In the genomic region with DNA sequence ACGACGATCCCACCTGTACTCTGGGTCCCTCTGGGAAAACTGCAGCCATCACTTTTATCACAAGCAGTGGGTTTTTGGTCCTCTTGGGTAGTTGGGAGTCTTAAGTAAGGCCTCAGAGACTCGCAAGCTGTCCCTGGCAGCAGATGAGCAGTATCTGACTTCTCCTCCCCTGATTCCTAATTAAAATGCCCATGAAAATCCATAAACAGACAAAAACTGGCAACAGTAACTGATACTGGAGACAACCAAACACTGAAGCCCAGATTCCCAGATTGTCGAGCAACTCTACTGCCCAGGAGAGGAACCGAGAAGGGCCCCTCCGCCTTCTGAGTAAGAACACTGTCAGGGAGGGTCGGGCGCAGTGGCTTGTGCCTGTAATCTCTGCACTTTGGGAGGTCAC, we compare ENCODE assay signal across 26 cellular contexts.
"Had no signal": no experiment of that assay in that cellular context is flagged by ENCODE, and none has a peak within 500 bp of the region (broad histone marks: within the 10 kb centered on the region; RNA-seq: fewer than 3 reads in every experiment).

No MANE protein-coding gene starts in this region.

- H3K36me3 Mint-ChIP-seq: natural killer cell; stimulated activated effector memory CD8-positive, alpha-beta T cell treated with anti-CD3 and anti-CD28 coated beads, Interleukin-12 subunit alpha, Interleukin-12 subunit beta, amount 100 ng/mL, for 72 hours; stimulated activated naive B cell treated with anti-CD40 and anti-IgM and Interleukin-4, amounts not matched to agents 10 μg/mL and 1 μg/mL and 100 μg/mL, for 72 hours had no signal

- H3K27me3 Mint-ChIP-seq: naive thymus-derived CD4-positive, alpha-beta T cell; progenitor cell of endocrine pancreas; stimulated activated naive B cell treated with anti-CD40 and anti-IgM and Interleukin-4, amounts not matched to agents 10 μg/mL and 1 μg/mL and 100 μg/mL, for 72 hours; stimulated activated naive CD8-positive, alpha-beta T cell treated with anti-CD3 and anti-CD28 coated beads, Interleukin-15, Interleukin-2, amounts not matched to agents 100 ng/mL and 50 ng/mL, for 24 hours had no signal

- H3K4me3 Mint-ChIP-seq: naive thymus-derived CD4-positive, alpha-beta T cell; natural killer cell; nephron; neural crest cell; stimulated activated effector memory CD8-positive, alpha-beta T cell treated with anti-CD3 and anti-CD28 coated beads, Interleukin-12 subunit alpha, Interleukin-12 subunit beta, amount 100 ng/mL, for 72 hours; stimulated activated naive B cell treated with anti-CD40 and anti-IgM and Interleukin-4, amounts not matched to agents 10 μg/mL and 1 μg/mL and 100 μg/mL, for 72 hours; stimulated activated naive CD8-positive, alpha-beta T cell treated with anti-CD3 and anti-CD28 coated beads, Interleukin-15, Interleukin-2, amounts not matched to agents 100 ng/mL and 50 ng/mL, for 24 hours had no signal

- H3K4me1 Mint-ChIP-seq: naive thymus-derived CD4-positive, alpha-beta T cell; natural killer cell; nephron; stimulated activated effector memory CD8-positive, alpha-beta T cell treated with anti-CD3 and anti-CD28 coated beads, Interleukin-12 subunit alpha, Interleukin-12 subunit beta, amount 100 ng/mL, for 72 hours had no signal

- H3K27ac Mint-ChIP-seq: natural killer cell; nephron; progenitor cell of endocrine pancreas; stimulated activated effector memory CD8-positive, alpha-beta T cell treated with anti-CD3 and anti-CD28 coated beads, Interleukin-12 subunit alpha, Interleukin-12 subunit beta, amount 100 ng/mL, for 72 hours; stimulated activated naive B cell treated with anti-CD40 and anti-IgM and Interleukin-4, amounts not matched to agents 10 μg/mL and 1 μg/mL and 100 μg/mL, for 72 hours; stimulated activated naive CD8-positive, alpha-beta T cell treated with anti-CD3 and anti-CD28 coated beads, Interleukin-15, Interleukin-2, amounts not matched to agents 100 ng/mL and 50 ng/mL, for 24 hours had no signal

- DNase-seq: naive thymus-derived CD4-positive, alpha-beta T cell; natural killer cell; ovary; posterior cingulate gyrus; psoas muscle; retina; right cardiac atrium; right lobe of liver; sigmoid colon; small intestine; stimulated activated CD4-positive, alpha-beta T cell treated with anti-CD3 and anti-CD28 coated beads, Interleukin-15, amount 100 ng/mL, for 24 hours; stimulated activated CD4-positive, alpha-beta T cell treated with anti-CD3 and anti-CD28 coated beads, Interleukin-2, amount 100 ng/mL, for 24 hours; stimulated activated CD4-positive, alpha-beta T cell treated with anti-CD3 and anti-CD28 coated beads, Interleukin-2, amount 100 ng/mL, for 48 hours; stimulated activated CD4-positive, alpha-beta T cell treated with anti-CD3 and anti-CD28 coated beads, Interleukin-4, amount 100 ng/mL, for 24 hours; stimulated activated naive B cell treated with anti-CD40 and anti-IgM and Interleukin-4, amounts not matched to agents 10 μg/mL and 1 μg/mL and 100 μg/mL, for 72 hours; stimulated activated naive CD4-positive, alpha-beta T cell treated with Interleukin-2 at 50 U/mL for 16 hours; stomach; thyroid gland; trophoblast cell; upper lobe of right lung; uterus had no signal

- H3K9me3 Mint-ChIP-seq: stimulated activated naive CD8-positive, alpha-beta T cell treated with anti-CD3 and anti-CD28 coated beads, Interleukin-15, Interleukin-2, amounts not matched to agents 100 ng/mL and 50 ng/mL, for 24 hours had no signal
